29 cellular contexts compared by ENCODE assay signal in genomic region chr18:74402806-74403433, GRCh38. TPM values are rescaled to one million over a fixed set of nuclear protein-coding genes. Genes with fewer than 3 reads are reported as not detected.
DNase-seq lines count a peak whose midpoint lies in the region; ATAC-seq and TF ChIP-seq lines count a peak whose summit lies in the region.
"Had no signal": no experiment of that assay in that cellular context is flagged by ENCODE, and none has a peak within 500 bp of the region (broad histone marks: within the 10 kb centered on the region; RNA-seq: fewer than 3 reads in every experiment).

No MANE protein-coding gene starts in this region.

- H3K4me3 ChIP-seq in GM23338 (no peak overlapping the region), hepatocyte (no peak overlapping the region), trophoblast cell (ENCODE audit: low read depth, low read length) (no peak overlapping the region)
- H3K4me3 ChIP-seq: adrenal gland, body of pancreas, GM23248 had no signal

- H3K79me2 ChIP-seq in GM23338 (replicated peaks; ENCODE audit: insufficient read depth) = no peaks in the 10 kb centered on the region
- no peaks in the 10 kb centered on the region for H3K79me2 ChIP-seq in hepatocyte
- no peaks in the 10 kb centered on the region for H3K79me2 ChIP-seq in trophoblast cell (ENCODE audit: control insufficient read depth, insufficient read depth, low read length, poor library complexity)
- H3K79me2 ChIP-seq: parathyroid adenoma had no signal

- H3K27ac ChIP-seq in GM23338 (ENCODE audit: low read depth) (no peak overlapping the region), hepatocyte (no peak overlapping the region), trophoblast cell (ENCODE audit: low read depth, low read length) (no peak overlapping the region)
- H3K27ac ChIP-seq: adrenal gland, body of pancreas, GM23248, parathyroid adenoma, WERI-Rb-1 had no signal

- H3K9me2 ChIP-seq in GM23338 (ENCODE audit: insufficient read depth) (0 out of 2 replicates have a peak, but pooled peaks cover 8% of the 10 kb centered on the region), hepatocyte (replicated peaks; ENCODE audit: insufficient read depth) (no peaks in the 10 kb centered on the region)

- 54% methylated on average over 9 of the region's 9 CpGs for WGBS in hepatocyte (ENCODE audit: low lambda C conversion rate, missing lambda C conversion rate)
- WGBS in trophoblast cell (ENCODE audit: extremely low coverage, insufficient coverage, insufficient read length) = no CpG with 5 or more reads among the region's 9 CpGs

- H2AK5ac ChIP-seq in trophoblast cell (ENCODE audit: low read length) = no peak overlapping the region

- H3K27me3 Mint-ChIP-seq in GM23338 (ENCODE audit: insufficient read depth, low read depth, poor library complexity) = peaks cover 2% of the 10 kb centered on the region

- peak overlapping the region; percentile 14 for H3K4ac ChIP-seq in trophoblast cell (ENCODE audit: low read depth, low read length)

- no peak overlapping the region for H3K4me3 Mint-ChIP-seq in GM23338
- H3K4me3 Mint-ChIP-seq: nephron progenitor cell; stimulated activated memory B cell treated with anti-CD40 and anti-IgM and Interleukin-4, amounts not matched to agents 10 μg/mL and 1 μg/mL and 100 μg/mL, for 72 hours had no signal

- H2BK5ac ChIP-seq in trophoblast cell (ENCODE audit: low read depth, low read length, poor library complexity) = no peak overlapping the region

- H4K20me1 ChIP-seq in GM23338 (replicated peaks; ENCODE audit: insufficient read depth) (no peaks in the 10 kb centered on the region), hepatocyte (ENCODE audit: insufficient read depth, poor library complexity, severe bottlenecking) (no peaks in the 10 kb centered on the region)

- H3K4me1 Mint-ChIP-seq in GM23338 = no peaks in the 10 kb centered on the region; the same call in 2 of the 3 replicates

- H3K79me1 ChIP-seq in trophoblast cell (ENCODE audit: low read length) = no peaks in the 10 kb centered on the region

- H3K36me3 Mint-ChIP-seq in GM23338 (ENCODE audit: low read depth) = no peaks in the 10 kb centered on the region
- H3K36me3 Mint-ChIP-seq: stimulated activated memory B cell treated with anti-CD40 and anti-IgM and Interleukin-4, amounts not matched to agents 10 μg/mL and 1 μg/mL and 100 μg/mL, for 72 hours had no signal

- no peaks in the 10 kb centered on the region for H3K4me1 ChIP-seq in GM23338 (ENCODE audit: insufficient read depth)
- peaks cover 6% of the 10 kb centered on the region for H3K4me1 ChIP-seq in hepatocyte (ENCODE audit: insufficient read depth)
- H3K4me1 ChIP-seq in trophoblast cell (ENCODE audit: control insufficient read depth in 1 of 2, insufficient read depth in 2 of 2, low read length in 2 of 2) = peaks cover 4 to 7% of the 10 kb centered on the region in 2 experiments
- H3K4me1 ChIP-seq: body of pancreas, parathyroid adenoma had no signal

- no peak overlapping the region for H3K9ac ChIP-seq in trophoblast cell (ENCODE audit: low read length)
- H3K9ac ChIP-seq: GM23248, parathyroid adenoma had no signal

- no peaks in the 10 kb centered on the region for H3K27me3 ChIP-seq in GM23338 (ENCODE audit: insufficient read depth)
- H3K27me3 ChIP-seq in hepatocyte = peaks cover 4% of the 10 kb centered on the region
- H3K27me3 ChIP-seq in trophoblast cell (ENCODE audit: insufficient read depth, low read length) = no peaks in the 10 kb centered on the region
- H3K27me3 ChIP-seq: adrenal gland, body of pancreas had no signal

- no peak overlapping the region for H2BK12ac ChIP-seq in trophoblast cell (ENCODE audit: low read length)

- no peaks in the 10 kb centered on the region for H3K9me3 ChIP-seq in hepatocyte (ENCODE audit: low read depth)
- no peaks in the 10 kb centered on the region for H3K9me3 ChIP-seq in trophoblast cell (ENCODE audit: insufficient read depth, low read depth, low read length)
- H3K9me3 ChIP-seq: adrenal gland, body of pancreas had no signal

- H2BK120ac ChIP-seq in trophoblast cell (ENCODE audit: insufficient read depth, low read length, poor library complexity) = no peak overlapping the region

- H3K36me3 ChIP-seq in GM23338 (ENCODE audit: insufficient read depth) (no peaks in the 10 kb centered on the region), hepatocyte (replicated peaks; ENCODE audit: insufficient read depth, low read depth) (no peaks in the 10 kb centered on the region), trophoblast cell (ENCODE audit: control insufficient read depth in 1 of 2, insufficient read depth in 2 of 2, low read length in 2 of 2) (no peaks in the 10 kb centered on the region)
- H3K36me3 ChIP-seq: adrenal gland, WERI-Rb-1 had no signal

- DNase-seq in GM23338 (ENCODE audit: low spot score) (peak; percentile 22), UCSD-AML1 (lab: John Stamatoyannopoulos, UW; ENCODE audit: unreplicated experiment) (peak; percentile 80), hepatocyte (ENCODE audit: low spot score) (peak; percentile 19), trophoblast cell (peak; percentile 43 to 61), GM20000 (ENCODE audit: low spot score) (no peak), NCI-H2171 (lab: John Stamatoyannopoulos, UW) (no peak), DMS 273 (lab: John Stamatoyannopoulos, UW; ENCODE audit: unreplicated experiment) (no peak)
- DNase-seq: activated CD4-positive, alpha-beta T cell treated with anti-CD3 and anti-CD28 coated beads, Interleukin-2, amount 50 U/mL, for 1 hour; activated naive CD4-positive, alpha-beta T cell treated with Interleukin-2 at 50 U/mL for 16 hours; activated T-cell treated with anti-CD3 and anti-CD28 coated beads, Interleukin-2, amount 50 U/mL, for 48 hours; adrenal gland; body of pancreas; cerebellar nuclear complex; EL; GM23248; KBM-7; kidney; NCI-H1105 treated with DMSO at 0.1 percent for 48 hours; NCI-H1930; NCI-H226; nephron progenitor cell; stimulated activated CD4-positive, alpha-beta T cell treated with anti-CD3 and anti-CD28 coated beads, Interleukin-4, amount 100 ng/mL, for 4 hours; T-helper 1 cell; WERI-Rb-1 had no signal

- peak overlapping the region; percentile 23; the same call in 1 of the 2 replicates for H2AFZ ChIP-seq in GM23338
- no peak overlapping the region for H2AFZ ChIP-seq in hepatocyte
- no peak overlapping the region for H2AFZ ChIP-seq in trophoblast cell (ENCODE audit: insufficient read depth, low read length, poor library complexity)
- H2AFZ ChIP-seq: GM23248, parathyroid adenoma had no signal

- no peak overlapping the region for H3K14ac ChIP-seq in trophoblast cell (ENCODE audit: low read length)

- H4K8ac ChIP-seq in trophoblast cell (ENCODE audit: low read depth, low read length) = no peak overlapping the region

- no peak overlapping the region for H3K4me2 ChIP-seq in GM23338
- H3K4me2 ChIP-seq in hepatocyte = no peak overlapping the region
- H3K4me2 ChIP-seq in trophoblast cell (ENCODE audit: low read length) = no peak overlapping the region

- peak; percentile 58; the same call in 2 of the 3 replicates for ATAC-seq in GM23338
- ATAC-seq: body of pancreas; sciatic nerve; stimulated activated memory B cell treated with anti-CD40 and anti-IgM and Interleukin-4, amounts not matched to agents 10 μg/mL and 1 μg/mL and 100 μg/mL, for 72 hours had no signal

- H3K27ac Mint-ChIP-seq in GM23338 = no peak overlapping the region
- H3K27ac Mint-ChIP-seq: nephron progenitor cell; stimulated activated memory B cell treated with anti-CD40 and anti-IgM and Interleukin-4, amounts not matched to agents 10 μg/mL and 1 μg/mL and 100 μg/mL, for 72 hours had no signal

- H3F3A ChIP-seq in GM23338 (replicated peaks; ENCODE audit: low read depth) = no peaks in the 10 kb centered on the region

- TF ChIP-seq CTCF in GM23338 (conservative IDR thresholded peaks at IDR 0.05; ENCODE audit: low read depth in 2 of 2) (no peak), hepatocyte (IDR thresholded peaks at IDR 0.05; ENCODE audit: poor library complexity) (no peak), GM20000 (IDR thresholded peaks at IDR 0.05; ENCODE audit: extremely low read depth, missing control alignments) (no peak)

- no peak overlapping the region for H3K18ac ChIP-seq in trophoblast cell (ENCODE audit: low read length)

- H3K23ac ChIP-seq in trophoblast cell (ENCODE audit: low read length) = no peak overlapping the region

- no peaks in the 10 kb centered on the region; the same call in 2 of the 3 replicates for H3K9me3 Mint-ChIP-seq in GM23338
- H3K9me3 Mint-ChIP-seq: stimulated activated memory B cell treated with anti-CD40 and anti-IgM and Interleukin-4, amounts not matched to agents 10 μg/mL and 1 μg/mL and 100 μg/mL, for 72 hours had no signal

- H4K91ac ChIP-seq in trophoblast cell (ENCODE audit: low read depth, low read length) = no peak overlapping the region

- H4K12ac ChIP-seq in trophoblast cell (ENCODE audit: low read depth, low read length) = no peak overlapping the region

TF ChIP-seq in GM23338, 12 proteins besides CTCF, POLR2A, EP300 and RAD21 (continues in another document):
- no peak for TF ChIP-seq REST (IDR thresholded peaks at IDR 0.05; ENCODE audit: unreplicated experiment)
- TF ChIP-seq CREB1 (CRISPR knock-in tag; IDR thresholded peaks at IDR 0.05; ENCODE audit: low read depth) = no peak
- no peak for TF ChIP-seq EZH2 (IDR thresholded peaks at IDR 0.05; ENCODE audit: low read depth, unreplicated experiment)

RNA-seq across cellular contexts. Expression of gene DIPK1C, which starts 54.2 kb away (rescaled TPM):
- 0.07 TPM in 1 of 2 replicates, not detected in the other for total RNA-seq in GM23338 (2014; rRNA removed; shearing (Covaris generic))
- polyA plus RNA-seq in GM23338 (2016; fragmentation: Nextera tagmentation; extraction: Ambion mirVana) (not detected in 2 replicates), hepatocyte (0.28 and 0.73 TPM in 2 replicates)
- total RNA-seq in hepatocyte = 0.40 and 0.56 TPM in 2 replicates
- not detected in 2 replicates for polyA plus RNA-seq in trophoblast cell (2013)
- total RNA-seq: body of pancreas, GM23248, lung microvascular endothelial cell, MCF 10A had no signal
- polyA plus RNA-seq: GM23248 had no signal

Comparison
In these comparisons a context has a peak if more than half of its experiments do, and no peak if none do; other contexts are left out.
1. DNase-seq: peak in GM23338 (single experiment), UCSD-AML1 (single experiment), hepatocyte (single experiment) and trophoblast cell (2 of 2); none in GM20000 (single experiment), NCI-H2171 (single experiment) and DMS 273 (single experiment).